16 cellular contexts compared by ENCODE assay signal in the genomic region with DNA sequence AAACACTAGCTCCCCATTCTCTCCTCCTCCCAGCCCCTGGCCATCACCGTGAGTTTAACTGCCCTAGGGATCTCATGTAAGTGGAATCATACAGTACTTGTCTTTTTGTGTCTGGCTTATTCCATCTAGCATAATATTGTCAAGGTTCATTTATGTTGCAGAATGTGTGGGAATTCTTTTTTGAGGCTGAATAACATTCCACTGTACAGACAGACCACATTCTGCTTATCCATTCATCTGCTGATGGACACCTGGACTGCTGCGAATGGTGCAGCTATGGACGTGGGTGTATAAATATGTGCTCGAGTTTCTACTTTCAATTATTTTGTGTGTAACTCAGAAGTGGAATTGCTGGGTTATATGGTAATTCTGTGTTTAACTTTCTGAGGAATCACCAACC.
DNase-seq lines count a peak whose midpoint lies in the region; ATAC-seq, FAIRE-seq and TF ChIP-seq lines count a peak whose summit lies in the region.
"Had no signal": no experiment of that assay in that cellular context is flagged by ENCODE, and none has a peak within 500 bp of the region (broad histone marks: within the 10 kb centered on the region; RNA-seq: fewer than 3 reads in every experiment).

No MANE protein-coding gene starts in this region.

- H2BK120ac ChIP-seq in mesenchymal stem cell (ENCODE audit: low read depth, low read length): no peak overlapping the region

- CTCF ChIA-PET in HepG2 (lab: Yijun Ruan, JAX; ENCODE audit: low intra/inter-chr PET ratio, low total read pairs): no interaction called here

- no peak overlapping the region for H2AK5ac ChIP-seq in mesenchymal stem cell (ENCODE audit: low read length, severe bottlenecking)

- H2BK5ac ChIP-seq in mesenchymal stem cell (ENCODE audit: low read depth, low read length, poor library complexity, severe bottlenecking): no peak overlapping the region

- no peaks in the 10 kb centered on the region for H3K4me1 ChIP-seq in HepG2 (ENCODE audit: insufficient read depth, low read length)
- H3K4me1 ChIP-seq in right lobe of liver: no peaks in the 10 kb centered on the region
- H3K4me1 ChIP-seq in mesenchymal stem cell (ENCODE audit: control insufficient read depth, insufficient read depth, low read depth, low read length): peaks cover 32% of the 10 kb centered on the region

- peaks cover 4 to 46% of the 10 kb centered on the region in 2 experiments; a peak in 4 of 5 replicates for H3K36me3 ChIP-seq in HepG2 (replicated peaks in 1 of 2; ENCODE audit: control insufficient read depth in 1 of 2, insufficient read depth in 2 of 2, low read length in 2 of 2)
- no peaks in the 10 kb centered on the region for H3K36me3 ChIP-seq in right lobe of liver
- H3K36me3 ChIP-seq in mesenchymal stem cell (ENCODE audit: control insufficient read depth in 1 of 2, insufficient read depth in 2 of 2, low read depth in 1 of 2, low read length in 2 of 2): peaks cover 8 to 16% of the 10 kb centered on the region in 2 experiments

- no peak overlapping the region for H3K9ac ChIP-seq in HepG2 (ENCODE audit: insufficient read depth, low read depth, low read length)
- H3K9ac ChIP-seq in mesenchymal stem cell (ENCODE audit: low read length): no peak overlapping the region
- H3K9ac ChIP-seq: KMS-11 had no signal

- H3K4me2 ChIP-seq in HepG2 (ENCODE audit: low read depth, low read length): no peak overlapping the region
- no peak overlapping the region for H3K4me2 ChIP-seq in mesenchymal stem cell (ENCODE audit: low read length, poor library complexity, severe bottlenecking)
- H3K4me2 ChIP-seq: GM23338 had no signal

- H3K23ac ChIP-seq in mesenchymal stem cell (ENCODE audit: low read length in 2 of 2): no peak overlapping the region

- ATAC-seq in HepG2 (no peak), right lobe of liver (no peak), HG03280 (IDR thresholded peaks at IDR 0.05; ENCODE audit: unreplicated experiment) (no peak), GM21367 (IDR thresholded peaks at IDR 0.05; ENCODE audit: unreplicated experiment) (no peak)

- no peak overlapping the region for H3K27ac ChIP-seq in HepG2 (ENCODE audit: extremely low read length, insufficient read depth, low read length)
- no peak overlapping the region for H3K27ac ChIP-seq in right lobe of liver
- H3K27ac ChIP-seq in mesenchymal stem cell (ENCODE audit: low read length, poor library complexity, severe bottlenecking): peak overlapping the region; percentile 99

- intact Hi-C loops in HepG2 (cut with micrococcal nuclease; ENCODE audit: unreplicated experiment) (no loop called here), right lobe of liver (cut with DNase I) (loop anchor here in 1 of 2 donors (10.0 kb wide), 1 partner anchor 164 kb away; no protein-coding TSS in a partner anchor)

- H3K18ac ChIP-seq in mesenchymal stem cell (ENCODE audit: low read depth in 1 of 2, low read length in 2 of 2): no peak overlapping the region

- no peak overlapping the region for H3K14ac ChIP-seq in mesenchymal stem cell (ENCODE audit: low read length in 2 of 2)

- no peak for TF ChIP-seq EP300 in HepG2 (IDR thresholded peaks at IDR 0.05; ENCODE audit: low read depth in 2 of 2, low read length in 2 of 2)
- no peak for TF ChIP-seq EP300 in HepG2 (CRISPR knock-in tag; IDR thresholded peaks at IDR 0.05; ENCODE audit: borderline replicate concordance)

- no peak overlapping the region for H2BK15ac ChIP-seq in mesenchymal stem cell (ENCODE audit: low read depth, poor library complexity, severe bottlenecking)

- POLR2A ChIA-PET in HepG2 (lab: Yijun Ruan, JAX): no interaction called here

- H4K20me1 ChIP-seq in HepG2 (ENCODE audit: insufficient read depth, low read length): peaks cover 35% of the 10 kb centered on the region; the same call in 1 of the 2 replicates

- no peak for DNase-seq in HepG2 (ENCODE audit: low spot score)
- no peak for DNase-seq in right lobe of liver
- DNase-seq in astrocyte of the hippocampus (ENCODE audit: low read depth, low spot score): peak; percentile 82
- DNase-seq in mesenchymal stem cell: no peak
- DNase-seq in NCI-H446 treated with DMSO at 0.1 percent for 48 hours (lab: John Stamatoyannopoulos, UW): no peak
- no peak for DNase-seq in activated CD4-positive, alpha-beta T cell treated with anti-CD3 and anti-CD28 coated beads for 4 hours
- DNase-seq: COR-L47, MG63, NCI-H1105, NCI-H345 had no signal

- H3K4me3 ChIP-seq in HepG2 (replicated peaks in 1 of 3; ENCODE audit: insufficient read depth in 1 of 3, low read depth in 2 of 3, low read length in 3 of 3): no peak overlapping the region
- H3K4me3 ChIP-seq in right lobe of liver: no peak overlapping the region
- no peak overlapping the region for H3K4me3 ChIP-seq in mesenchymal stem cell (ENCODE audit: insufficient read depth in 1 of 2, low read depth in 1 of 2, low read length in 2 of 2)
- H3K4me3 ChIP-seq: GM23338, MG63 had no signal

- no peak overlapping the region for H3K4ac ChIP-seq in mesenchymal stem cell (ENCODE audit: low read depth in 1 of 2, low read length in 2 of 2)

- no peak for TF ChIP-seq RAD21 in HepG2 (CRISPR knock-in tag; IDR thresholded peaks at IDR 0.05)

- peaks cover 10% of the 10 kb centered on the region for H3K79me1 ChIP-seq in mesenchymal stem cell (replicated peaks; ENCODE audit: low read length, poor library complexity, severe bottlenecking)

- no peak overlapping the region for H2AFZ ChIP-seq in HepG2 (ENCODE audit: low read length)
- H2AFZ ChIP-seq in mesenchymal stem cell (ENCODE audit: low read depth, low read length): no peak overlapping the region
- H2AFZ ChIP-seq: GM23338 had no signal

- in situ Hi-C loops in HepG2 (cut with HindIII; ENCODE audit: extremely low pct_ligation_motif_present, low pct_unique_long_range_greater_than_20kb): loop anchor here (5.0 kb wide), 1 partner anchor 167 kb away; no protein-coding TSS in a partner anchor

- H3K9me3 ChIP-seq in HepG2 (ENCODE audit: low read length): no peaks in the 10 kb centered on the region
- no peaks in the 10 kb centered on the region for H3K9me3 ChIP-seq in right lobe of liver
- H3K9me3 ChIP-seq in mesenchymal stem cell (ENCODE audit: control insufficient read depth, low read length): peaks cover 5% of the 10 kb centered on the region

- H3K27me3 ChIP-seq in HepG2 (ENCODE audit: control insufficient read depth in 1 of 2, insufficient read depth in 2 of 2, low read length in 2 of 2): no peaks in the 10 kb centered on the region
- H3K27me3 ChIP-seq in right lobe of liver: no peaks in the 10 kb centered on the region
- H3K27me3 ChIP-seq in mesenchymal stem cell (ENCODE audit: control insufficient read depth in 1 of 2, insufficient read depth in 1 of 2, low read length in 2 of 2): no peaks in the 10 kb centered on the region
- H3K27me3 ChIP-seq: MG63 had no signal

- TF ChIP-seq CTCF in HepG2 (CRISPR knock-in tag; IDR thresholded peaks at IDR 0.05) (no peak), right lobe of liver (IDR thresholded peaks at IDR 0.05) (no peak)

- H3K79me2 ChIP-seq in HepG2 (ENCODE audit: insufficient read depth, low read length): peaks cover 3% of the 10 kb centered on the region

- no peak overlapping the region for H4K8ac ChIP-seq in mesenchymal stem cell (ENCODE audit: low read length)

- no peak for TF ChIP-seq POLR2A in HepG2 (IDR thresholded peaks at IDR 0.05; ENCODE audit: insufficient read depth in 1 of 2, low read depth in 2 of 2, low read length in 2 of 2)
- TF ChIP-seq POLR2A in right lobe of liver (IDR thresholded peaks at IDR 0.05): no peak

- H4K91ac ChIP-seq in mesenchymal stem cell (ENCODE audit: low read length): no peak overlapping the region

- BruUV-seq in HepG2 (replicated peaks; lab: Mats Ljungman, UMichigan): TSS peak; percentile 22

- no peak for FAIRE-seq in HepG2 (lab: Jason Lieb, UNC)
- FAIRE-seq: GM12891, GM19239 had no signal

- H2BK12ac ChIP-seq in mesenchymal stem cell (ENCODE audit: low read length in 2 of 2): no peak overlapping the region

- WGBS in HepG2 (ENCODE audit: low lambda C conversion rate): 95% methylated on average over 4 of the region's 4 CpGs
- WGBS in right lobe of liver (ENCODE audit: insufficient coverage, low coverage, low lambda C conversion rate, missing lambda C conversion rate): 76% methylated on average over 4 of the region's 4 CpGs
- 63% methylated on average over 3 of the region's 4 CpGs for WGBS in mesenchymal stem cell

TF ChIP-seq in HepG2, 621 proteins besides CTCF, POLR2A, EP300 and RAD21:
- TF ChIP-seq KDM3A (CRISPR knock-in tag; IDR thresholded peaks at IDR 0.05; ENCODE audit: low read depth) (no peak), PPARG (CRISPR knock-in tag; conservative IDR thresholded peaks at IDR 0.05) (no peak), HOXA5 (CRISPR knock-in tag; IDR thresholded peaks at IDR 0.05) (no peak), CREB1 (IDR thresholded peaks at IDR 0.05) (no peak), CREB1 (CRISPR knock-in tag; IDR thresholded peaks at IDR 0.05) (no peak)
TF ChIP-seq in HepG2: peak in this region for 0.
